27 cellular contexts compared by ENCODE assay signal in genomic region chr19:48149430-48149829, GRCh38.
"Had no signal": no experiment of that assay in that cellular context is flagged by ENCODE, and none has a peak within 500 bp of the region (broad histone marks: within the 10 kb centered on the region; RNA-seq: fewer than 3 reads in every experiment).

No MANE protein-coding gene starts in this region.

- DNase-seq: activated CD4-positive, alpha-beta T cell treated with anti-CD3 and anti-CD28 coated beads for 1 hour; activated CD4-positive, alpha-beta T cell treated with anti-CD3 and anti-CD28 coated beads, Interleukin-2, amount 50 U/mL, for 1 hour; activated CD8-positive, alpha-beta memory T cell treated with anti-CD3 and anti-CD28 coated beads, Interleukin-2, amount 10 ng/mL, durations not matched to agents 7 days and 5 days; activated CD8-positive, alpha-beta T cell treated with anti-CD3 and anti-CD28 coated beads, Interleukin-2, amount 10 ng/mL, durations not matched to agents 7 days and 5 days; activated effector memory CD4-positive, alpha-beta T cell treated with Interleukin-2 at 50 U/mL for 16 hours; activated naive CD4-positive, alpha-beta T cell treated with Interleukin-2 at 50 U/mL for 16 hours; activated T-cell treated with anti-CD3 and anti-CD28 coated beads, Interleukin-2, amount 50 U/mL, for 48 hours; aorta; cerebellar nuclear complex; colonic mucosa; effector memory CD8-positive, alpha-beta T cell; erythroblast; foreskin keratinocyte; kidney glomerular epithelial cell; mammary epithelial cell; naive thymus-derived CD4-positive, alpha-beta T cell; pancreas; stimulated activated CD4-positive, alpha-beta T cell treated with anti-CD3 and anti-CD28 coated beads, Interleukin-4, amount 100 ng/mL, for 1 hour; stimulated activated naive CD8-positive, alpha-beta T cell treated with anti-CD3 and anti-CD28 coated beads, Interleukin-15, Interleukin-2, amounts not matched to agents 100 U/mL and 50 U/mL, for 24 hours; T-helper 17 cell; T1000; upper lobe of left lung had no signal

- FAIRE-seq: pancreas had no signal

- H3K4me1 ChIP-seq: colonic mucosa, foreskin keratinocyte, left lung, pancreas had no signal

- H3K9me3 ChIP-seq: colonic mucosa, left lung, pancreas, thoracic aorta, upper lobe of left lung had no signal

- H3K4me3 ChIP-seq: cardiac muscle cell, colonic mucosa, left lung, pancreas, thoracic aorta, upper lobe of left lung had no signal

- H3K27me3 ChIP-seq: cardiac muscle cell, colonic mucosa, foreskin keratinocyte, left lung, pancreas, upper lobe of left lung had no signal

- H3K27ac ChIP-seq: cardiac muscle cell, colonic mucosa, foreskin keratinocyte, left lung, pancreas, thoracic aorta, upper lobe of left lung had no signal

- H3K36me3 ChIP-seq: colonic mucosa, pancreas had no signal

- ATAC-seq: activated CD8-positive, alpha-beta memory T cell treated with anti-CD3 and anti-CD28 coated beads, Interleukin-2, amount 10 ng/mL, durations not matched to agents 7 days and 5 days; activated CD8-positive, alpha-beta T cell treated with anti-CD3 and anti-CD28 coated beads, Interleukin-2, amount 10 ng/mL, durations not matched to agents 7 days and 5 days; effector memory CD8-positive, alpha-beta T cell; foreskin keratinocyte; left lung; naive thymus-derived CD4-positive, alpha-beta T cell; pancreas; right cardiac atrium; SK-N-SH treated with all-trans-retinoic acid at 6 μM for 48 hours; stimulated activated naive CD8-positive, alpha-beta T cell treated with anti-CD3 and anti-CD28 coated beads, Interleukin-15, Interleukin-2, amounts not matched to agents 100 U/mL and 50 U/mL, for 24 hours; T-helper 17 cell had no signal
